8 cellular contexts compared by ENCODE assay signal in genomic region chr2:240136671-240137292, GRCh38. TPM values are rescaled to one million over a fixed set of nuclear protein-coding genes. Genes with fewer than 3 reads are reported as not detected.
DNase-seq lines count a peak whose midpoint lies in the region; ATAC-seq and TF ChIP-seq lines count a peak whose summit lies in the region.

No MANE protein-coding gene starts in this region.

- H3K4me1 Mint-ChIP-seq in activated T-cell treated with anti-CD3 and anti-CD28 coated beads, Interleukin-2, amount 50 U/mL, for 72 hours (ENCODE audit: low read depth): peaks cover 21% of the 10 kb centered on the region

- DNase-seq in activated T-cell treated with anti-CD3 and anti-CD28 coated beads, Interleukin-2, amount 50 U/mL, for 72 hours: peak; percentile 25 to 27
- DNase-seq in heart right ventricle (no peak), omental fat pad (ENCODE audit: low spot score) (no peak), DMS153 (lab: John Stamatoyannopoulos, UW) (no peak)

- no peak overlapping the region for H3K27ac Mint-ChIP-seq in activated T-cell treated with anti-CD3 and anti-CD28 coated beads, Interleukin-2, amount 50 U/mL, for 72 hours

- H3K27me3 ChIP-seq in heart right ventricle (peaks cover 0 to 10% (median 0%) of the 10 kb centered on the region in 7 donors), skeletal muscle tissue (ENCODE audit: control insufficient read depth in 3 of 3, insufficient read depth in 3 of 3, low read length in 3 of 3) (no peaks in the 10 kb centered on the region)

- WGBS in heart right ventricle, 2 donors: 35 to 41% methylated on average over 36 of the region's 36 CpGs

- H3K4me1 ChIP-seq in heart right ventricle: peaks cover 8 to 22% (median 19%) of the 10 kb centered on the region in 9 donors
- peaks cover 13 to 24% (median 23%) of the 10 kb centered on the region in 3 donors for H3K4me1 ChIP-seq in skeletal muscle tissue (ENCODE audit: control insufficient read depth in 3 of 3, insufficient read depth in 3 of 3, low read length in 3 of 3)

- H3K36me3 ChIP-seq in heart right ventricle (peaks cover 0 to 23% (median 19%) of the 10 kb centered on the region in 9 donors), skeletal muscle tissue (ENCODE audit: control insufficient read depth in 3 of 3, insufficient read depth in 3 of 3, low read length in 3 of 3) (peaks cover 18 to 20% (median 19%) of the 10 kb centered on the region in 3 donors)

- peak overlapping the region; percentile 95 to 96 for H3K4me3 Mint-ChIP-seq in activated T-cell treated with anti-CD3 and anti-CD28 coated beads, Interleukin-2, amount 50 U/mL, for 72 hours

- H3K27ac ChIP-seq in heart right ventricle (peak overlapping the region in 9 of 10 donors; percentile 56 to 88 (median 75)), skeletal muscle tissue (ENCODE audit: low read depth, low read length) (no peak overlapping the region)

- H3K4me3 ChIP-seq in heart right ventricle: peak overlapping the region; percentile 82 to 100 (median 96)
- peak overlapping the region; percentile 85 to 89 (median 85) for H3K4me3 ChIP-seq in skeletal muscle tissue (ENCODE audit: low read length in 3 of 3)

- no peaks in the 10 kb centered on the region for H3K9me3 Mint-ChIP-seq in activated T-cell treated with anti-CD3 and anti-CD28 coated beads, Interleukin-2, amount 50 U/mL, for 72 hours

- ATAC-seq in GM18907 (IDR thresholded peaks at IDR 0.05; ENCODE audit: unreplicated experiment) (peak; percentile 6), HG03045 (IDR thresholded peaks at IDR 0.05; ENCODE audit: unreplicated experiment) (peak; percentile 16), heart right ventricle (peak in 6 of 8 donors; percentile 3 to 23 (median 12)), omental fat pad (ENCODE audit: low FRiP score) (no peak), HG03025 (IDR thresholded peaks at IDR 0.05; ENCODE audit: low FRiP score, unreplicated experiment) (no peak)
- peak; percentile 36 to 37 for ATAC-seq in activated T-cell treated with anti-CD3 and anti-CD28 coated beads, Interleukin-2, amount 50 U/mL, for 72 hours (replicated peaks in 1 of 2)

- intact Hi-C loops in heart right ventricle (cut with DNase I): no loop called here

- H3K36me3 Mint-ChIP-seq in activated T-cell treated with anti-CD3 and anti-CD28 coated beads, Interleukin-2, amount 50 U/mL, for 72 hours (ENCODE audit: insufficient read depth in 2 of 2): peaks cover 2 to 5% of the 10 kb centered on the region in 2 donors

- H3K9me3 ChIP-seq in heart right ventricle (no peaks in the 10 kb centered on the region), skeletal muscle tissue (ENCODE audit: control insufficient read depth in 3 of 3, low read length in 3 of 3) (no peaks in the 10 kb centered on the region)

- no peaks in the 10 kb centered on the region for H3K27me3 Mint-ChIP-seq in activated T-cell treated with anti-CD3 and anti-CD28 coated beads, Interleukin-2, amount 50 U/mL, for 72 hours (ENCODE audit: low read depth)

- TF ChIP-seq CTCF in heart right ventricle (IDR thresholded peaks at IDR 0.05): no peak
- TF ChIP-seq CTCF in omental fat pad (IDR thresholded peaks at IDR 0.05): no peak

- H3K9ac ChIP-seq in skeletal muscle tissue (ENCODE audit: low read depth in 1 of 3, low read length in 3 of 3): peak overlapping the region; percentile 59 to 98 (median 95)

RNA-seq across cellular contexts. Expression of gene COPS9, which starts 0.7 kb away (rescaled TPM):
- 10 to 100 TPM; 73.1 to 81.5 TPM for total RNA-seq in activated T-cell treated with anti-CD3 and anti-CD28 coated beads, Interleukin-2, amount 50 U/mL, for 72 hours
- total RNA-seq in heart right ventricle (100 to 1,000 TPM; 135 to 229 (median 165) TPM), skeletal muscle tissue (115 TPM), omental fat pad (100 to 1,000 TPM; 130 to 198 (median 150) TPM)
- polyA plus RNA-seq in heart right ventricle: 100 to 1,000 TPM; 291 to 495 TPM

RNA-seq across cellular contexts. Expression of gene OTOS, which starts 3.7 kb away (rescaled TPM):
- total RNA-seq in activated T-cell treated with anti-CD3 and anti-CD28 coated beads, Interleukin-2, amount 50 U/mL, for 72 hours: not detected
- total RNA-seq in heart right ventricle (not detected), skeletal muscle tissue (not detected), omental fat pad (not detected)
- not detected for polyA plus RNA-seq in heart right ventricle

Comparison
In these comparisons a context has a peak if more than half of its experiments do, and no peak if none do; other contexts are left out.
1. ATAC-seq: peak in GM18907 (single experiment), HG03045 (single experiment), activated T-cell treated with anti-CD3 and anti-CD28 coated beads, Interleukin-2, amount 50 U/mL, for 72 hours (2 of 2) and heart right ventricle (6 of 8); none in omental fat pad (single experiment) and HG03025 (single experiment).
2. DNase-seq: peak in activated T-cell treated with anti-CD3 and anti-CD28 coated beads, Interleukin-2, amount 50 U/mL, for 72 hours (2 of 2); none in heart right ventricle (0 of 2), omental fat pad (single experiment) and DMS153 (single experiment).